In the genomic region with DNA sequence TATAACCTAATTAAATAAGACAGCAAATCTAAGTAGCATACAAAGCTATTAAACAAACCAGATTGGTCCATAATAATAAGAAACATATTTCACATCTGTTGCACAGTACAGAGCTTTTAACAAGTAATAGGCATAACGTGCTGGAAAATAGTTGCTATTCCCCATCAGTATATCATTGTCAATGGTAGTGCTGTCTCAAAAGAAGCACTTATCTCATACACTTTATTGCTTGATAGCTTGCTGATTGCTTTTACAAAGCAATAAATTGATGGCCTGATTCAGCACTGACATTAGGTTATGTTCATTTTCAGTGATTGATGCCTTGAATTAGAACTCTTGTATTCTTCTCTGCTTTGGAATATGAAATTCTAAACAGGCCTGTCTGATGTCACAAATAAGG, we compare ENCODE assay signal across 26 cellular contexts.
"Had no signal": no experiment of that assay in that cellular context is flagged by ENCODE, and none has a peak within 500 bp of the region (broad histone marks: within the 10 kb centered on the region; RNA-seq: fewer than 3 reads in every experiment).

No MANE protein-coding gene starts in this region.

- H3K27ac ChIP-seq: ascending aorta, cardiac muscle cell, colonic mucosa, gastrocnemius medialis, left ventricle myocardium inferior, pancreas, psoas muscle, right atrium auricular region had no signal

- H3K27me3 ChIP-seq: ascending aorta, cardiac muscle cell, colonic mucosa, gastrocnemius medialis, pancreas, right atrium auricular region had no signal

- H3K9me3 ChIP-seq: ascending aorta, colonic mucosa, gastrocnemius medialis, pancreas, psoas muscle, right atrium auricular region had no signal

- H3K4me3 ChIP-seq: ascending aorta, cardiac muscle cell, colonic mucosa, gastrocnemius medialis, left ventricle myocardium inferior, lung, pancreas, psoas muscle, right atrium auricular region had no signal

- ATAC-seq: effector memory CD8-positive, alpha-beta T cell; gastrocnemius medialis; pancreas; psoas muscle had no signal

- H3K4me1 ChIP-seq: ascending aorta, colonic mucosa, gastrocnemius medialis, left ventricle myocardium inferior, pancreas, psoas muscle, right atrium auricular region had no signal

- DNase-seq: activated CD4-positive, alpha-beta memory T cell treated with anti-CD3 and anti-CD28 coated beads, Interleukin-2, amount 10 ng/mL, durations not matched to agents 7 days and 5 days; activated CD4-positive, alpha-beta T cell treated with anti-CD3 and anti-CD28 coated beads, Interleukin-2, amount 10 ng/mL, durations not matched to agents 24 days and 14 days; activated CD4-positive, CD25-positive, alpha-beta regulatory T cell treated with anti-CD3 and anti-CD28 coated beads, Interleukin-2, amount 50 U/mL, for 72 hours; activated CD8-positive, alpha-beta memory T cell treated with anti-CD3 and anti-CD28 coated beads, Interleukin-2, amount 50 U/mL, for 48 hours; activated gamma-delta T cell; activated naive CD4-positive, alpha-beta T cell treated with anti-CD3 and anti-CD28 coated beads, Interleukin-2, amount 10 ng/mL, durations not matched to agents 7 days and 5 days; activated naive CD8-positive, alpha-beta T cell treated with anti-CD3 and anti-CD28 coated beads, Interleukin-2, amount 10 ng/mL, durations not matched to agents 7 days and 5 days; activated T-cell treated with anti-CD3 and anti-CD28 coated beads, Interleukin-2, amount 50 U/mL, for 24 hours; cerebellar nuclear complex; colonic mucosa; effector memory CD8-positive, alpha-beta T cell; erythroblast; gastrocnemius medialis; glutamatergic neuron; left ventricle myocardium inferior; naive B cell; nephron progenitor cell; pancreas; psoas muscle; stimulated activated CD4-positive, alpha-beta T cell treated with anti-CD3 and anti-CD28 coated beads, Interleukin-2, amount 100 ng/mL, for 48 hours; stimulated activated naive CD4-positive, alpha-beta T cell treated with Interleukin-2 at 50 U/mL for 16 hours; trophoblast cell had no signal

- H3K36me3 ChIP-seq: ascending aorta, cardiac muscle cell, colonic mucosa, gastrocnemius medialis, left ventricle myocardium inferior, pancreas, right atrium auricular region had no signal
